In genomic region chr20:50493881-50494253, GRCh38 we compare ENCODE assay signal across 18 cellular contexts. TPM values are rescaled to one million over a fixed set of nuclear protein-coding genes. Genes with fewer than 3 reads are reported as not detected.
DNase-seq lines count a peak whose midpoint lies in the region; ATAC-seq and TF ChIP-seq lines count a peak whose summit lies in the region.
"Had no signal": no experiment of that assay in that cellular context is flagged by ENCODE, and none has a peak within 500 bp of the region (broad histone marks: within the 10 kb centered on the region; RNA-seq: fewer than 3 reads in every experiment).

No MANE protein-coding gene starts in this region.

- H3K27ac Mint-ChIP-seq in MCF 10A (ENCODE audit: low read depth, unreplicated experiment): peak overlapping the region; percentile 92
- H3K27ac Mint-ChIP-seq in stimulated activated naive B cell treated with anti-CD40 and anti-IgM and Interleukin-4, amounts not matched to agents 10 μg/mL and 1 μg/mL and 100 μg/mL, for 72 hours: peak overlapping the region; percentile 37
- H3K27ac Mint-ChIP-seq: CD4-positive, CD25-positive, alpha-beta regulatory T cell had no signal

- WGBS in esophagus squamous epithelium, 2 donors: 51 to 62% methylated on average over 4 to 5 of the region's 5 CpGs

- DNase-seq in MCF 10A (ENCODE audit: unreplicated experiment): no peak
- no peak for DNase-seq in breast epithelium (ENCODE audit: low spot score in 2 of 2)
- no peak for DNase-seq in RWPE1 (ENCODE audit: low spot score)
- no peak for DNase-seq in esophagus squamous epithelium (lab: John Stamatoyannopoulos, UW)
- DNase-seq in stimulated activated naive B cell treated with anti-CD40 and anti-IgM and Interleukin-4, amounts not matched to agents 10 μg/mL and 1 μg/mL and 100 μg/mL, for 72 hours: no peak
- no peak for DNase-seq in NCI-H1092 (lab: John Stamatoyannopoulos, UW)
- no peak for DNase-seq in NCI-H2029 (lab: John Stamatoyannopoulos, UW)
- DNase-seq: ACHN; AML-193; Caco-2; CD4-positive, CD25-positive, alpha-beta regulatory T cell; DMS153; KBM-7; NCI-H146; NCI-H2081 treated with DMSO at 0.1 percent for 48 hours; NCI-H2227 treated with DMSO at 0.1 percent for 48 hours; NCI-H524 treated with DMSO at 0.1 percent for 48 hours had no signal

- ATAC-seq in stimulated activated naive B cell treated with anti-CD40 and anti-IgM and Interleukin-4, amounts not matched to agents 10 μg/mL and 1 μg/mL and 100 μg/mL, for 72 hours (replicated peaks): no peak
- no peak for ATAC-seq in GM21529 (IDR thresholded peaks at IDR 0.05; ENCODE audit: unreplicated experiment)

- no peak for TF ChIP-seq CTCF in MCF 10A (IDR thresholded peaks at IDR 0.05; ENCODE audit: unreplicated experiment)
- TF ChIP-seq CTCF in breast epithelium (IDR thresholded peaks at IDR 0.05): no peak
- TF ChIP-seq CTCF in RWPE1 (conservative IDR thresholded peaks at IDR 0.05; ENCODE audit: low read depth): no peak
- TF ChIP-seq CTCF in esophagus squamous epithelium (IDR thresholded peaks at IDR 0.05): no peak

- TF ChIP-seq POLR2A in breast epithelium (IDR thresholded peaks at IDR 0.05): no peak
- TF ChIP-seq POLR2A in esophagus squamous epithelium (IDR thresholded peaks at IDR 0.05): no peak

- H3K27me3 Mint-ChIP-seq in MCF 10A (ENCODE audit: insufficient read depth, unreplicated experiment): no peaks in the 10 kb centered on the region
- H3K27me3 Mint-ChIP-seq in stimulated activated naive B cell treated with anti-CD40 and anti-IgM and Interleukin-4, amounts not matched to agents 10 μg/mL and 1 μg/mL and 100 μg/mL, for 72 hours: no peaks in the 10 kb centered on the region

- no peaks in the 10 kb centered on the region for H3K9me3 Mint-ChIP-seq in MCF 10A (ENCODE audit: unreplicated experiment)
- no peaks in the 10 kb centered on the region for H3K9me3 Mint-ChIP-seq in stimulated activated naive B cell treated with anti-CD40 and anti-IgM and Interleukin-4, amounts not matched to agents 10 μg/mL and 1 μg/mL and 100 μg/mL, for 72 hours

- POLR2A ChIA-PET in MCF 10A (lab: Yijun Ruan, JAX): interaction anchor here (0.6 to 20.5 kb wide), 17 partner anchors 9 to 378 kb away, joined by 3 to 480 read pairs (median 4); partner anchors contain the start of genes CEBPB and PTPN1
- POLR2A ChIA-PET in RWPE1 (lab: Yijun Ruan, JAX; ENCODE audit: low non-redundant PET): no interaction called here

- H3K4me1 Mint-ChIP-seq in MCF 10A (ENCODE audit: insufficient read depth, unreplicated experiment): peaks cover 43% of the 10 kb centered on the region
- H3K4me1 Mint-ChIP-seq in stimulated activated naive B cell treated with anti-CD40 and anti-IgM and Interleukin-4, amounts not matched to agents 10 μg/mL and 1 μg/mL and 100 μg/mL, for 72 hours: peaks cover 33 to 54% of the 10 kb centered on the region in 2 donors
- H3K4me1 Mint-ChIP-seq: CD4-positive, CD25-positive, alpha-beta regulatory T cell had no signal

- CTCF ChIA-PET in MCF 10A (lab: Yijun Ruan, JAX) (interaction anchor here (0.6 to 1.3 kb wide), 5 partner anchors 9 to 341 kb away, joined by 3 to 5 read pairs (median 5); no protein-coding TSS in a partner anchor), RWPE1 (lab: Yijun Ruan, JAX) (interaction anchor here (0.7 to 1.3 kb wide), 4 partner anchors 15 to 315 kb away, joined by 3 to 5 read pairs (median 4); no protein-coding TSS in a partner anchor)

- H3K27ac ChIP-seq in breast epithelium: no peak overlapping the region
- peak overlapping the region; percentile 100 for H3K27ac ChIP-seq in RWPE1
- peak overlapping the region; percentile 83 to 90 (median 88) for H3K27ac ChIP-seq in esophagus squamous epithelium

- no peaks in the 10 kb centered on the region for H3K27me3 ChIP-seq in breast epithelium
- H3K27me3 ChIP-seq in esophagus squamous epithelium: no peaks in the 10 kb centered on the region

- H3K4me3 Mint-ChIP-seq in MCF 10A (ENCODE audit: unreplicated experiment): no peak overlapping the region
- no peak overlapping the region for H3K4me3 Mint-ChIP-seq in stimulated activated naive B cell treated with anti-CD40 and anti-IgM and Interleukin-4, amounts not matched to agents 10 μg/mL and 1 μg/mL and 100 μg/mL, for 72 hours
- H3K4me3 Mint-ChIP-seq: CD4-positive, CD25-positive, alpha-beta regulatory T cell had no signal

- intact Hi-C loops in MCF 10A (cut with micrococcal nuclease): no loop called here
- intact Hi-C loops in breast epithelium (cut with DNase I; ENCODE audit: low total_unique reads): no loop called here
- intact Hi-C loops in esophagus squamous epithelium (cut with DNase I): no loop called here

- no peaks in the 10 kb centered on the region for H3K9me3 ChIP-seq in breast epithelium
- no peaks in the 10 kb centered on the region for H3K9me3 ChIP-seq in esophagus squamous epithelium
- H3K9me3 ChIP-seq: Caco-2 had no signal

- H3K36me3 ChIP-seq in breast epithelium (no peaks in the 10 kb centered on the region), esophagus squamous epithelium (no peaks in the 10 kb centered on the region)

- H3K36me3 Mint-ChIP-seq in MCF 10A (ENCODE audit: insufficient read depth, unreplicated experiment): peaks cover 12% of the 10 kb centered on the region
- peaks cover 0 to 6% of the 10 kb centered on the region in 2 donors for H3K36me3 Mint-ChIP-seq in stimulated activated naive B cell treated with anti-CD40 and anti-IgM and Interleukin-4, amounts not matched to agents 10 μg/mL and 1 μg/mL and 100 μg/mL, for 72 hours
- H3K36me3 Mint-ChIP-seq: CD4-positive, CD25-positive, alpha-beta regulatory T cell had no signal

- H3K4me1 ChIP-seq in breast epithelium (no peaks in the 10 kb centered on the region), esophagus squamous epithelium (peaks cover 3 to 51% (median 22%) of the 10 kb centered on the region in 3 donors)
- H3K4me1 ChIP-seq: Caco-2 had no signal

- BruUV-seq in MCF 10A (replicated peaks; lab: Mats Ljungman, UMichigan): no TSS peak

- H3K4me3 ChIP-seq in breast epithelium: no peak overlapping the region
- H3K4me3 ChIP-seq in esophagus squamous epithelium: no peak overlapping the region

RNA-seq across cellular contexts. Expression of gene PTPN1, which starts 16.3 kb away (rescaled TPM):
- total RNA-seq in MCF 10A (2022) (56.4 and 63.0 TPM in 2 replicates), breast epithelium (10 to 100 TPM; 23.8 to 29.2 (median 28.5) TPM), esophagus squamous epithelium (10 to 100 TPM; 23.6 to 30.6 (median 29.0) TPM)

Comparison
In these comparisons a context has a peak if more than half of its experiments do, and no peak if none do; other contexts are left out.
1. H3K27ac ChIP-seq: peak in RWPE1 (single experiment) and esophagus squamous epithelium (4 of 4); none in breast epithelium (0 of 2).